In the genomic region with DNA sequence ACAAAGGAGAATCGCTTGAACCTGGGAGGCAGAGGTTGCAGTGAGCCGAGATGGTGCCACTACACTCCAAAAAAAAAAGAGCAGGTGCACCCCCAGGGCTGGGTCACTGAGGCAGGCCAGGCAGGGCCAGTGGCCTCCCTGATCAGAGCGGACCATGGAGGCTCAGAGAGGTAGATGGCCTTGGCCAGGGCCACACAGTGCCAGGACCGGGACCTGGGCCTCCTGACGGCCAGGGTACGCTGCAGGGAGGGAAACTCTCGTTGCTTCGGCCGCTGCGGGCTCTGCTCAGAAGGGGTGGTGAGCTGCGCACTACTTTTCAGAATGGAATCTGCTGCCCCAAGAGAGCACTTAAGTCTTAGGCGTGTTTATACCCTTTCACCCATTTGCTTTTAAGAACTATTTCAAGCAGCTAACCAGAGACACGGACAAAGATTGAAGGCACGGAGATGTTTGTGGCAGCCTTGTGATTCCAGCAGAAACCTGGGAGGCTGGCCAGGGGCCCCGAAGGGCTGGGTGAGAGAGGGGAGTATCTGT, we compare ENCODE assay signal across 20 cellular contexts. TPM values are rescaled to one million over a fixed set of nuclear protein-coding genes. Genes with fewer than 3 reads are reported as not detected.
DNase-seq lines count a peak whose midpoint lies in the region; ATAC-seq and TF ChIP-seq lines count a peak whose summit lies in the region.
"Had no signal": no experiment of that assay in that cellular context is flagged by ENCODE, and none has a peak within 500 bp of the region (broad histone marks: within the 10 kb centered on the region; RNA-seq: fewer than 3 reads in every experiment).

No MANE protein-coding gene starts in this region.

- peak overlapping the region; percentile 4 for H3K27ac ChIP-seq in left ventricle myocardium inferior (replicated peaks)
- peak overlapping the region in 5 of 12 donors; percentile 8 to 27 (median 19) for H3K27ac ChIP-seq in heart left ventricle
- H3K27ac ChIP-seq in left lung, result peak overlapping the region in 1 of 2 donors; percentile 18
- H3K27ac ChIP-seq in spleen, result peak overlapping the region in 5 of 8 donors; percentile 17 to 69 (median 48)
- H3K27ac ChIP-seq in transverse colon, result no peak overlapping the region

- in situ Hi-C loops in transverse colon (cut with MboI; ENCODE audit: low pct_ligation_motif_present in 1 of 4, low pct_unique_long_range_greater_than_20kb in 1 of 4, low sequenced_read_pairs in 3 of 4), result no loop called here

- ATAC-seq in heart left ventricle (no peak), left lung (peak; percentile 41), HG03469 (IDR thresholded peaks at IDR 0.05; ENCODE audit: unreplicated experiment) (no peak)
- ATAC-seq: T-cell had no signal

- no peak for TF ChIP-seq POLR2A in heart left ventricle (IDR thresholded peaks at IDR 0.05)
- no peak for TF ChIP-seq POLR2A in spleen (IDR thresholded peaks at IDR 0.05)
- no peak for TF ChIP-seq POLR2A in transverse colon (IDR thresholded peaks at IDR 0.05)

- H3K4me3 ChIP-seq in left ventricle myocardium inferior (no peak overlapping the region), heart left ventricle (no peak overlapping the region), left lung (no peak overlapping the region), spleen (peak overlapping the region in 1 of 8 donors; percentile 34), transverse colon (no peak overlapping the region)
- H3K4me3 ChIP-seq: heart right ventricle had no signal

- no peak for DNase-seq in left ventricle myocardium inferior
- DNase-seq in heart left ventricle, result no peak
- no peak for DNase-seq in left lung
- DNase-seq in spleen, result no peak
- DNase-seq in transverse colon, result no peak
- DNase-seq in NK-92 (lab: John Stamatoyannopoulos, UW; ENCODE audit: unreplicated experiment), result no peak
- no peak for DNase-seq in iPS-NIHi7 (ENCODE audit: extremely low spot score)
- DNase-seq: 8988T; activated CD4-positive, alpha-beta T cell treated with anti-CD3 and anti-CD28 coated beads for 1 hour; activated naive CD4-positive, alpha-beta T cell; activated T-cell treated with anti-CD3 and anti-CD28 coated beads, Interleukin-2, amount 50 U/mL, for 1 hour; amniotic stem cell; DMS79; heart right ventricle; NCI-H1105 treated with DMSO at 0.1 percent for 48 hours; NCI-H2081; nucleus accumbens; stimulated activated CD4-positive, alpha-beta T cell treated with anti-CD3 and anti-CD28 coated beads, Interleukin-12 subunit alpha, Interleukin-12 subunit beta, amount 100 ng/mL, for 4 hours; T-cell had no signal

- TF ChIP-seq EP300 in transverse colon (IDR thresholded peaks at IDR 0.05; ENCODE audit: low read depth), result no peak

- H3K4me1 ChIP-seq in left ventricle myocardium inferior, result peaks cover 25% of the 10 kb centered on the region
- H3K4me1 ChIP-seq in heart left ventricle, result peaks cover 0 to 23% (median 2%) of the 10 kb centered on the region in 12 donors
- peaks cover 0 to 18% of the 10 kb centered on the region in 2 donors for H3K4me1 ChIP-seq in left lung
- peaks cover 16 to 73% (median 36%) of the 10 kb centered on the region in 6 donors for H3K4me1 ChIP-seq in spleen
- H3K4me1 ChIP-seq in transverse colon, result no peaks in the 10 kb centered on the region

- H3K36me3 ChIP-seq in left ventricle myocardium inferior (peaks cover 100% of the 10 kb centered on the region), heart left ventricle (peaks cover 0 to 100% (median 97%) of the 10 kb centered on the region in 9 donors), left lung (peaks cover 0 to 93% of the 10 kb centered on the region in 2 donors), spleen (peaks cover 0 to 90% (median 46%) of the 10 kb centered on the region in 6 donors), transverse colon (peaks cover 0 to 49% (median 19%) of the 10 kb centered on the region in 4 donors)

- whole genome bisulfite sequencing in heart left ventricle, 4 donors, result 77 to 81% (median 80%) methylated on average over 11 to 15 of the region's 15 CpGs
- WGBS in spleen, 5 donors, result 86 to 92% (median 87%) methylated on average over 15 of the region's 15 CpGs
- 94% methylated on average over 15 of the region's 15 CpGs; no CpG with 5 or more reads in 1 of the 2 donors for WGBS in transverse colon (ENCODE audit: low coverage in 1 of 2), 2 donors

- no peaks in the 10 kb centered on the region for H3K9me3 ChIP-seq in left ventricle myocardium inferior (replicated peaks)
- H3K9me3 ChIP-seq in heart left ventricle, result no peaks in the 10 kb centered on the region
- no peaks in the 10 kb centered on the region for H3K9me3 ChIP-seq in left lung
- H3K9me3 ChIP-seq in spleen, result no peaks in the 10 kb centered on the region
- H3K9me3 ChIP-seq in transverse colon, result no peaks in the 10 kb centered on the region
- H3K9me3 ChIP-seq: heart right ventricle had no signal

- H3K27me3 ChIP-seq in left ventricle myocardium inferior (ENCODE audit: low read depth) (no peaks in the 10 kb centered on the region), heart left ventricle (no peaks in the 10 kb centered on the region), left lung (no peaks in the 10 kb centered on the region), spleen (replicated peaks in 1 of 7) (no peaks in the 10 kb centered on the region), transverse colon (no peaks in the 10 kb centered on the region)
- H3K27me3 ChIP-seq: heart right ventricle had no signal

- intact Hi-C loops in left ventricle myocardium inferior (cut with micrococcal nuclease), result no loop called here
- intact Hi-C loops in heart left ventricle (cut with DNase I), result no loop called here
- intact Hi-C loops in left lung (cut with DNase I), result no loop called here
- intact Hi-C loops in spleen (cut with DNase I; ENCODE audit: low total_unique reads), result no loop called here
- intact Hi-C loops in transverse colon (cut with DNase I; ENCODE audit: low total_unique reads), result no loop called here

- TF ChIP-seq CTCF in left ventricle myocardium inferior (IDR thresholded peaks at IDR 0.05; ENCODE audit: borderline replicate concordance), result no peak
- TF ChIP-seq CTCF in heart left ventricle (IDR thresholded peaks at IDR 0.05), result no peak
- TF ChIP-seq CTCF in left lung (IDR thresholded peaks at IDR 0.05), result no peak
- TF ChIP-seq CTCF in spleen (IDR thresholded peaks at IDR 0.05 in 8 of 11, conservative IDR thresholded peaks at IDR 0.05 in 3 of 11), result no peak
- no peak for TF ChIP-seq CTCF in transverse colon (IDR thresholded peaks at IDR 0.05)

RNA-seq across cellular contexts. Expression of a gene that starts 17.1 kb away (rescaled TPM):
- total RNA-seq in left ventricle myocardium inferior (150 TPM), heart left ventricle (100 to 1,000 TPM; 127 to 259 (median 174) TPM), left lung (100 to 1,000 TPM; 242 to 282 TPM), spleen (100 to 1,000 TPM in 2 of 7 donors, 10 to 100 TPM in 5; 49.2 to 135 (median 81.6) TPM), transverse colon (100 to 1,000 TPM; 163 to 456 (median 219) TPM)
- polyA plus RNA-seq in heart left ventricle (100 to 1,000 TPM in 1 of 2 donors, 10 to 100 TPM in 1; 89.6 to 188 TPM), spleen (10 to 100 TPM; 14.6 to 21.6 (median 14.6) TPM)

RNA-seq across cellular contexts. Expression of a gene that starts 19.4 kb away (rescaled TPM):
- 37.5 TPM for total RNA-seq in left ventricle myocardium inferior
- total RNA-seq in heart left ventricle, result 10 to 100 TPM; 28.8 to 47.0 (median 42.2) TPM
- 10 to 100 TPM; 17.0 to 49.0 TPM for polyA plus RNA-seq in heart left ventricle
- total RNA-seq in left lung, result 10 to 100 TPM; 65.4 to 84.0 TPM
- 10 to 100 TPM; 39.3 to 54.6 (median 48.2) TPM for total RNA-seq in spleen
- 10 to 100 TPM; 11.7 to 20.7 (median 12.0) TPM for polyA plus RNA-seq in spleen
- 10 to 100 TPM; 33.4 to 95.3 (median 63.4) TPM for total RNA-seq in transverse colon

RNA-seq across cellular contexts. Expression of a gene that starts 41.0 kb away (rescaled TPM):
- total RNA-seq in left ventricle myocardium inferior, result 35.2 TPM
- total RNA-seq in heart left ventricle, result 100 to 1,000 TPM in 1 of 9 donors, 10 to 100 TPM in 8; 28.4 to 128 (median 33.4) TPM
- 10 to 100 TPM; 21.9 to 68.4 TPM for polyA plus RNA-seq in heart left ventricle
- total RNA-seq in left lung, result 10 to 100 TPM; 41.9 to 51.1 TPM
- 100 to 1,000 TPM in 1 of 7 donors, 10 to 100 TPM in 6; 43.1 to 107 (median 55.2) TPM for total RNA-seq in spleen
- polyA plus RNA-seq in spleen, result 10 to 100 TPM; 22.3 to 35.8 (median 23.4) TPM
- 100 to 1,000 TPM in 1 of 4 donors, 10 to 100 TPM in 3; 10.9 to 114 (median 81.9) TPM for total RNA-seq in transverse colon

Comparison
In these comparisons a context has a peak if more than half of its experiments do, and no peak if none do; other contexts are left out.
1. H3K27ac ChIP-seq: peak in left ventricle myocardium inferior (single experiment) and spleen (5 of 8); none in transverse colon (0 of 4).